8 cellular contexts compared by ENCODE assay signal in the genomic region with DNA sequence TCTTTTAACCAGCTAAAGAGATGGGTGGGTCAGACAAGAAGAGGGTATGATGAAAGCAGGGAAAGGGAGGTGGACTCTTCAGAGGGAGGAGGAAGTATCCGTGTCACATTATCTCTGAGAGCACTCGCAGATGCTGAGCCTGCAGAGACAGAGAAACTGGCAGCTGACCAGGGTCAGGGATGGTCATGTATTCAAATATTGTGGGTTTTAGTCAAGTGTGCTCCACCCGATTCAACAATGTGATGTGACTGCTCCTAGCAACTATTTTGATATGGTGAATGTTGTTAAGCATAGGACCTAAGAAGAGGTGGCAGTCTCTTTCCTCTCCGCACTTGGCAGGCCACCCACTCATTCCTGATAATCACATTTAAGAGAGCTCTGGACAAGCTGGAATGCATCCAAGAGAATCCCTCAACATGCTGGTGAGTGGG. TPM values are rescaled to one million over a fixed set of nuclear protein-coding genes. Genes with fewer than 3 reads are reported as not detected.
DNase-seq lines count a peak whose midpoint lies in the region; ATAC-seq, FAIRE-seq and TF ChIP-seq lines count a peak whose summit lies in the region.

No MANE protein-coding gene starts in this region.

- peak overlapping the region; percentile 65 for H3K4me2 ChIP-seq in GM23248 (ENCODE audit: unreplicated experiment)

- no peak for FAIRE-seq in pancreas (lab: Jason Lieb, UNC)

- H3K27me3 ChIP-seq in BE2C (no peaks in the 10 kb centered on the region), GM23248 (replicated peaks; ENCODE audit: insufficient read depth) (no peaks in the 10 kb centered on the region), pancreas (no peaks in the 10 kb centered on the region)

- H3K9me3 ChIP-seq in BE2C: no peaks in the 10 kb centered on the region
- no peaks in the 10 kb centered on the region for H3K9me3 ChIP-seq in GM23248 (ENCODE audit: low read depth)
- H3K9me3 ChIP-seq in pancreas: no peaks in the 10 kb centered on the region

- no peaks in the 10 kb centered on the region for H4K20me1 ChIP-seq in GM23248 (ENCODE audit: insufficient read depth)

- no peaks in the 10 kb centered on the region for H3K9me2 ChIP-seq in GM23248 (ENCODE audit: insufficient read depth)

- no peak for TF ChIP-seq CTCF in BE2C (IDR thresholded peaks at IDR 0.05; ENCODE audit: low read depth, low read length)
- TF ChIP-seq CTCF in RWPE1 (conservative IDR thresholded peaks at IDR 0.05; ENCODE audit: low read depth): no peak
- no peak for TF ChIP-seq CTCF in epithelial cell of esophagus (IDR thresholded peaks at IDR 0.05; ENCODE audit: insufficient read depth, low read depth, low read length, missing control alignments)
- TF ChIP-seq CTCF in pancreas (IDR thresholded peaks at IDR 0.05): no peak

- H3K79me2 ChIP-seq in GM23248 (ENCODE audit: insufficient read depth): peaks cover 25% of the 10 kb centered on the region

- H3F3A ChIP-seq in GM23248 (ENCODE audit: insufficient read depth): peaks cover 44% of the 10 kb centered on the region

- peak overlapping the region; percentile 90 for H2AFZ ChIP-seq in GM23248

- H3K4me3 ChIP-seq in BE2C (ENCODE audit: low read depth, low read length) (peak overlapping the region; percentile 73), GM23248 (no peak overlapping the region), epithelial cell of esophagus (ENCODE audit: low read length) (peak overlapping the region; percentile 56), pancreas (no peak overlapping the region)

- DNase-seq in BE2C (peak; percentile 71), GM23248 (peak; percentile 87), RWPE1 (ENCODE audit: low spot score) (peak; percentile 36), epithelial cell of esophagus (ENCODE audit: low read depth) (peak; percentile 86), pancreas (peak in 2 of 6 donors; percentile 22 to 65), NCI-H2171 treated with DMSO at 0.1 percent for 48 hours (lab: John Stamatoyannopoulos, UW) (no peak)
- DNase-seq in activated effector memory CD4-positive, alpha-beta T cell treated with Interleukin-2 at 50 U/mL for 16 hours: no peak
- no peak for DNase-seq in stimulated activated CD4-positive, alpha-beta T cell treated with anti-CD3 and anti-CD28 coated beads, Interleukin-4, amount 100 ng/mL, for 24 hours

- H3K9ac ChIP-seq in GM23248: peak overlapping the region; percentile 93

- WGBS in GM23248 (ENCODE audit: low coverage in 1 of 2, low lambda C conversion rate in 2 of 2, missing lambda C conversion rate in 2 of 2), 2 experiments: 24% methylated on average over 4 of the region's 4 CpGs
- WGBS in pancreas, 2 donors: 67 to 68% methylated on average over 4 of the region's 4 CpGs

- CTCF ChIA-PET in RWPE1 (lab: Yijun Ruan, JAX): interaction anchor here (0.7 kb wide), 1 partner anchor 60 kb away, joined by 3 read pairs; no protein-coding TSS in a partner anchor

- H3K36me3 ChIP-seq in BE2C (no peaks in the 10 kb centered on the region), GM23248 (ENCODE audit: low read depth) (no peaks in the 10 kb centered on the region), pancreas (no peaks in the 10 kb centered on the region)

- H3K27ac ChIP-seq in GM23248 (peak overlapping the region; percentile 88), RWPE1 (peak overlapping the region; percentile 96), pancreas (peak overlapping the region in 2 of 4 donors; percentile 62 to 88)

- peak in 3 of 4 donors; percentile 18 to 57 (median 21) for ATAC-seq in pancreas

- peaks cover 28% of the 10 kb centered on the region for H3K4me1 ChIP-seq in BE2C
- peaks cover 44% of the 10 kb centered on the region for H3K4me1 ChIP-seq in GM23248 (ENCODE audit: insufficient read depth)
- H3K4me1 ChIP-seq in pancreas: peaks cover 0 to 16% (median 0%) of the 10 kb centered on the region in 3 donors

- intact Hi-C loops in pancreas (cut with DNase I): no loop called here

- POLR2A ChIA-PET in RWPE1 (lab: Yijun Ruan, JAX; ENCODE audit: low non-redundant PET): interaction anchor here (0.6 kb wide), 1 partner anchor 22 kb away, joined by 3 read pairs; no protein-coding TSS in a partner anchor

- in situ Hi-C loops in GM23248 (cut with MboI): no loop called here

RNA-seq across cellular contexts. Expression of gene CLIP4, which starts 1.3 kb away (rescaled TPM):
- polyA plus RNA-seq in BE2C (2012; ENCODE audit: insufficient read depth, insufficient read length, low read depth): 13.5 TPM
- 51.2 and 55.2 TPM in 2 replicates for total RNA-seq in GM23248 (2014; rRNA removed; shearing (Covaris generic))
- polyA plus RNA-seq in GM23248 (2016; fragmentation: Nextera tagmentation; extraction: Ambion mirVana) (33.3 and 35.3 TPM in 2 replicates), pancreas (1 to 10 TPM; 4.5 to 6.3 TPM)
- total RNA-seq in pancreas: 10 to 100 TPM in 2 of 6 donors, 1 to 10 TPM in 4; 4.6 to 18.3 (median 7.8) TPM

RNA-seq across cellular contexts. Expression of gene PCARE, which starts 39.6 kb away (rescaled TPM):
- polyA plus RNA-seq in BE2C (2012; ENCODE audit: insufficient read depth, insufficient read length, low read depth): not detected
- total RNA-seq in GM23248 (2014; rRNA removed; shearing (Covaris generic)): not detected in 2 replicates
- polyA plus RNA-seq in GM23248 (2016; fragmentation: Nextera tagmentation; extraction: Ambion mirVana) (not detected in 2 replicates), pancreas (under 1 TPM; 0.04 to 0.05 TPM)
- under 1 TPM in 1 of 6 donors, not detected in 5; 0.03 TPM for total RNA-seq in pancreas

Comparison
In these comparisons a context has a peak if more than half of its experiments do, and no peak if none do; other contexts are left out.
1. DNase-seq: peak in BE2C (single experiment), GM23248 (single experiment), RWPE1 (single experiment) and epithelial cell of esophagus (single experiment); none in NCI-H2171 treated with DMSO at 0.1 percent for 48 hours (single experiment), activated effector memory CD4-positive, alpha-beta T cell treated with Interleukin-2 at 50 U/mL for 16 hours (single experiment) and stimulated activated CD4-positive, alpha-beta T cell treated with anti-CD3 and anti-CD28 coated beads, Interleukin-4, amount 100 ng/mL, for 24 hours (single experiment).
2. H3K4me3 ChIP-seq: peak in BE2C (single experiment) and epithelial cell of esophagus (single experiment); none in GM23248 (single experiment) and pancreas (0 of 4).